Comparison of ENCODE assay signal across 19 cellular contexts in the genomic region with DNA sequence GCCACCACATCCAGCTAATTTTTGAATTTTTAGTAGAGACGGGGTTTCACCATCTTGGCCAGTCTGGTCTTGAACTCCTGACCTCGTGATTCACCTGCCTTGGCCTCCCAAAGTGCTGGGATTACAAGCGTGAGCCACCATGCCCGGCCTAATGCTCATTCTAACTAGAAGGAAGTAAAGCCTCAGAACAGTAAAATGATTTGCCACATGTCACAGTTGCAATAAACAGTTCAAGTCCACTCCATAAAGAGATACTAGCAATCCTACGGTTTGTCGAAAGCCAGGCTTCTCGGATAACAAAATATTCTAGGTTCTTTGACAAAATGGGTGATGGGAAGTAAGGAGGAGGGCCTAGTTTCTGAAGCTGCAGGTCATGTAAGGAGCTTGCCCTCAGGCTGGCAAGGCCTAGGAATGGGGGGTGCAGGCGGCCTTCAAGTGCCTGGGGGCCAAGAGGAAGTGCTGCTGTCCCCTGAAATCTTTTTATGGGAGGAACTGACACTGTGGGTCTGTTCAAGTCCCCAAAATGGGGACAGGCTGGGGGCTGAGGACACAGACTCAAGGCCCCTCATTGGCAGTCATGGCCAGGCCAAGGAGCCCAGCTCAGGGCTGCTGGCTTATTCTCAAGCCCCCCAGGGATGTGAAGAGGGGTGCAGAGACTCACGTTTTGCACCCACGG.
"Had no signal": no experiment of that assay in that cellular context is flagged by ENCODE, and none has a peak within 500 bp of the region (broad histone marks: within the 10 kb centered on the region; RNA-seq: fewer than 3 reads in every experiment).

No MANE protein-coding gene starts in this region.

- H3K27ac ChIP-seq: foreskin keratinocyte, thoracic aorta had no signal

- H3K27me3 ChIP-seq: left lung, right lobe of liver had no signal

- H3K27ac Mint-ChIP-seq: activated B cell treated with CpG ODN at 0.5 μM for 24 hours; activated CD4-positive, alpha-beta T cell treated with anti-CD3 and anti-CD28 coated beads for 36 hours; activated naive CD8-positive, alpha-beta T cell treated with anti-CD3 and anti-CD28 coated beads for 36 hours; stimulated activated effector memory CD8-positive, alpha-beta T cell treated with anti-CD3 and anti-CD28 coated beads, Interleukin-12 subunit alpha, Interleukin-12 subunit beta, amount 100 ng/mL, for 72 hours had no signal

- H3K4me3 ChIP-seq: left lung, right lobe of liver, skin epidermis, thoracic aorta had no signal

- H3K9me3 Mint-ChIP-seq: activated B cell treated with CpG ODN at 0.5 μM for 24 hours; activated naive CD8-positive, alpha-beta T cell treated with anti-CD3 and anti-CD28 coated beads for 36 hours; activated T-cell treated with anti-CD3 and anti-CD28 coated beads, Interleukin-2, amount 50 U/mL, for 4 hours; naive thymus-derived CD8-positive, alpha-beta T cell; stimulated activated effector memory CD8-positive, alpha-beta T cell treated with anti-CD3 and anti-CD28 coated beads, Interleukin-12 subunit alpha, Interleukin-12 subunit beta, amount 100 ng/mL, for 72 hours had no signal

- H3K36me3 Mint-ChIP-seq: activated naive CD8-positive, alpha-beta T cell treated with anti-CD3 and anti-CD28 coated beads for 36 hours; naive thymus-derived CD8-positive, alpha-beta T cell; stimulated activated effector memory CD8-positive, alpha-beta T cell treated with anti-CD3 and anti-CD28 coated beads, Interleukin-12 subunit alpha, Interleukin-12 subunit beta, amount 100 ng/mL, for 72 hours had no signal

- DNase-seq: activated B cell treated with CpG ODN at 0.5 μM for 24 hours; activated CD4-positive, alpha-beta T cell treated with anti-CD3 and anti-CD28 coated beads for 36 hours; activated CD4-positive, alpha-beta T cell treated with anti-CD3 and anti-CD28 coated beads, Interleukin-2, amount 50 U/mL, for 4 hours; activated CD8-positive, alpha-beta memory T cell treated with anti-CD3 and anti-CD28 coated beads, Interleukin-2, amount 50 U/mL, for 48 hours; activated naive CD4-positive, alpha-beta T cell treated with Interleukin-2 at 50 U/mL for 16 hours; activated naive CD8-positive, alpha-beta T cell treated with anti-CD3 and anti-CD28 coated beads for 36 hours; activated T-cell treated with anti-CD3 and anti-CD28 coated beads, Interleukin-2, amount 50 U/mL, for 4 hours; central memory CD4-positive, alpha-beta T cell; effector memory CD4-positive, alpha-beta T cell; foreskin keratinocyte; kidney; left lung; naive thymus-derived CD8-positive, alpha-beta T cell; right lobe of liver; stimulated activated CD4-positive, alpha-beta T cell treated with anti-CD3 and anti-CD28 coated beads, Interleukin-2, amount 100 ng/mL, for 24 hours; T-helper 9 cell had no signal

- H3K4me3 Mint-ChIP-seq: activated B cell treated with CpG ODN at 0.5 μM for 24 hours; activated CD4-positive, alpha-beta T cell treated with anti-CD3 and anti-CD28 coated beads for 36 hours; activated naive CD8-positive, alpha-beta T cell treated with anti-CD3 and anti-CD28 coated beads for 36 hours; activated T-cell treated with anti-CD3 and anti-CD28 coated beads, Interleukin-2, amount 50 U/mL, for 4 hours; naive thymus-derived CD8-positive, alpha-beta T cell; stimulated activated effector memory CD8-positive, alpha-beta T cell treated with anti-CD3 and anti-CD28 coated beads, Interleukin-12 subunit alpha, Interleukin-12 subunit beta, amount 100 ng/mL, for 72 hours had no signal

- H3K27me3 Mint-ChIP-seq: activated B cell treated with CpG ODN at 0.5 μM for 24 hours had no signal

- ATAC-seq: activated CD4-positive, alpha-beta T cell treated with anti-CD3 and anti-CD28 coated beads for 36 hours; activated T-cell treated with anti-CD3 and anti-CD28 coated beads, Interleukin-2, amount 50 U/mL, for 4 hours; foreskin keratinocyte; left lung; naive thymus-derived CD8-positive, alpha-beta T cell; right lobe of liver; stimulated activated effector memory CD8-positive, alpha-beta T cell treated with anti-CD3 and anti-CD28 coated beads, Interleukin-12 subunit alpha, Interleukin-12 subunit beta, amount 100 ng/mL, for 72 hours had no signal
